Comparison of ENCODE assay signal across 14 cellular contexts in genomic region chr14:49464885-49465284, GRCh38.
DNase-seq lines count a peak whose midpoint lies in the region; ATAC-seq, FAIRE-seq and TF ChIP-seq lines count a peak whose summit lies in the region.
"Had no signal": no experiment of that assay in that cellular context is flagged by ENCODE, and none has a peak within 500 bp of the region (broad histone marks: within the 10 kb centered on the region; RNA-seq: fewer than 3 reads in every experiment).

No MANE protein-coding gene starts in this region.

- no peaks in the 10 kb centered on the region for H3K36me3 Mint-ChIP-seq in nephron progenitor cell (ENCODE audit: low read depth)
- H3K36me3 Mint-ChIP-seq: stimulated activated naive B cell treated with anti-CD40 and anti-IgM and Interleukin-4, amounts not matched to agents 10 μg/mL and 1 μg/mL and 100 μg/mL, for 72 hours had no signal

- ATAC-seq in K562: peak; percentile 84
- ATAC-seq: left colon; stimulated activated naive B cell treated with anti-CD40 and anti-IgM and Interleukin-4, amounts not matched to agents 10 μg/mL and 1 μg/mL and 100 μg/mL, for 72 hours had no signal

- no peak for TF ChIP-seq EP300 in K562 (IDR thresholded peaks at IDR 0.05; ENCODE audit: low read length)

- H3K4me3 Mint-ChIP-seq in nephron progenitor cell: no peak overlapping the region
- H3K4me3 Mint-ChIP-seq: stimulated activated naive B cell treated with anti-CD40 and anti-IgM and Interleukin-4, amounts not matched to agents 10 μg/mL and 1 μg/mL and 100 μg/mL, for 72 hours had no signal

- no peak overlapping the region for H2AFZ ChIP-seq in K562 (ENCODE audit: low read depth, low read length)
- H2AFZ ChIP-seq in osteoblast (ENCODE audit: low read length): no peak overlapping the region

- H3K36me3 ChIP-seq in K562 (ENCODE audit: control insufficient read depth, insufficient read depth, low read length) (no peaks in the 10 kb centered on the region), osteoblast (ENCODE audit: insufficient read depth, low read length) (no peaks in the 10 kb centered on the region), Peyer's patch (no peaks in the 10 kb centered on the region)
- H3K36me3 ChIP-seq: neutrophil had no signal

- H4K20me1 ChIP-seq in K562 (replicated peaks; ENCODE audit: control insufficient read depth, insufficient read depth, low read length) (no peaks in the 10 kb centered on the region), osteoblast (ENCODE audit: insufficient read depth, low read length) (no peaks in the 10 kb centered on the region)

- intact Hi-C loops in K562 (cut with micrococcal nuclease): loop anchor here (10.0 kb wide), 2 partner anchors 90 to 160 kb away; partner anchors contain the start of genes MGAT2 and RPL36AL

- H3K9me3 Mint-ChIP-seq in nephron progenitor cell: peaks cover 14% of the 10 kb centered on the region
- H3K9me3 Mint-ChIP-seq: stimulated activated naive B cell treated with anti-CD40 and anti-IgM and Interleukin-4, amounts not matched to agents 10 μg/mL and 1 μg/mL and 100 μg/mL, for 72 hours had no signal

- CTCF ChIA-PET in K562 (lab: Yijun Ruan, JAX; ENCODE audit: low intra/inter-chr PET ratio): no interaction called here

- H3K4me1 Mint-ChIP-seq in nephron progenitor cell: no peaks in the 10 kb centered on the region
- H3K4me1 Mint-ChIP-seq: stimulated activated naive B cell treated with anti-CD40 and anti-IgM and Interleukin-4, amounts not matched to agents 10 μg/mL and 1 μg/mL and 100 μg/mL, for 72 hours had no signal

- H3K4me2 ChIP-seq in K562 (ENCODE audit: insufficient read depth, low read length) (no peak overlapping the region), osteoblast (ENCODE audit: insufficient read depth, low read length) (no peak overlapping the region)

- no peak overlapping the region for H3K9ac ChIP-seq in K562 (ENCODE audit: insufficient read depth in 1 of 2, low read depth in 2 of 2, low read length in 2 of 2)

- in situ Hi-C loops in K562 (cut with MboI): no loop called here

- 0% methylated on average over 1 of the region's 1 CpG for WGBS in K562 (ENCODE audit: insufficient coverage, low coverage, missing lambda C conversion rate)

- TF ChIP-seq POLR2A in K562 (conservative IDR thresholded peaks at IDR 0.05): no peak
- no peak for TF ChIP-seq POLR2A in Peyer's patch (IDR thresholded peaks at IDR 0.05)

- H3K27me3 ChIP-seq in K562 (ENCODE audit: control insufficient read depth in 2 of 2, insufficient read depth in 2 of 2, low read length in 2 of 2) (no peaks in the 10 kb centered on the region), osteoblast (ENCODE audit: insufficient read depth, low read length) (no peaks in the 10 kb centered on the region), Peyer's patch (no peaks in the 10 kb centered on the region)
- H3K27me3 ChIP-seq: neutrophil had no signal

- TF ChIP-seq RAD21 in K562 (CRISPR knock-in tag; conservative IDR thresholded peaks at IDR 0.05 in 1 of 2, IDR thresholded peaks at IDR 0.05 in 1 of 2): no peak

- no peaks in the 10 kb centered on the region for H3K27me3 Mint-ChIP-seq in nephron progenitor cell (ENCODE audit: low read depth, poor library complexity)

- H3K9me1 ChIP-seq in K562 (ENCODE audit: control insufficient read depth, insufficient read depth, low read length): no peaks in the 10 kb centered on the region

- H3K27ac ChIP-seq in K562 (ENCODE audit: extremely low read depth, low read depth, low read length) (no peak overlapping the region), osteoblast (ENCODE audit: low read depth, low read length) (no peak overlapping the region), Peyer's patch (no peak overlapping the region)
- H3K27ac ChIP-seq: neutrophil had no signal

- H3K4me1 ChIP-seq in K562 (replicated peaks in 1 of 2; ENCODE audit: control insufficient read depth in 2 of 2, insufficient read depth in 2 of 2, low read length in 2 of 2) (no peaks in the 10 kb centered on the region), osteoblast (ENCODE audit: insufficient read depth, low read length) (no peaks in the 10 kb centered on the region), Peyer's patch (no peaks in the 10 kb centered on the region)

- no TSS peak for BruUV-seq in K562 (replicated peaks; lab: Mats Ljungman, UMichigan)

- H3K4me3 ChIP-seq in K562: no peak overlapping the region
- no peak overlapping the region for H3K4me3 ChIP-seq in osteoblast (ENCODE audit: insufficient read depth, low read length)
- no peak overlapping the region for H3K4me3 ChIP-seq in Peyer's patch

- H3K79me2 ChIP-seq in K562 (ENCODE audit: control insufficient read depth, insufficient read depth, low read length): no peaks in the 10 kb centered on the region
- no peaks in the 10 kb centered on the region for H3K79me2 ChIP-seq in osteoblast (ENCODE audit: insufficient read depth, low read length)

- no peak for FAIRE-seq in K562 (lab: Jason Lieb, UNC)

- DNase-seq in GM10266 (ENCODE audit: extremely low spot score): no peak
- DNase-seq in K562 (ENCODE audit: extremely low read depth in 1 of 4, low spot score in 3 of 4): peak in 2 of 4 experiments; percentile 8 to 16
- DNase-seq in nephron progenitor cell: peak; percentile 8
- no peak for DNase-seq in osteoblast (ENCODE audit: insufficient read length, low spot score, missing footprints)
- no peak for DNase-seq in NCI-H1105 (lab: John Stamatoyannopoulos, UW)
- no peak for DNase-seq in Peyer's patch
- DNase-seq: activated T-cell treated with anti-CD3 and anti-CD28 coated beads, Interleukin-2, amount 50 U/mL, for 48 hours; cerebellar nuclear complex; left colon; NCI-H2171 treated with DMSO at 0.1 percent for 48 hours; SIG-M5; stimulated activated naive B cell treated with anti-CD40 and anti-IgM and Interleukin-4, amounts not matched to agents 10 μg/mL and 1 μg/mL and 100 μg/mL, for 72 hours had no signal

- TF ChIP-seq CTCF in GM10266 (IDR thresholded peaks at IDR 0.05; ENCODE audit: control insufficient read depth, insufficient read depth, low read depth, missing control alignments): peak; percentile 12
- TF ChIP-seq CTCF in LNCAP (IDR thresholded peaks at IDR 0.05): peak; percentile 17; the same call in 1 of the 2 replicates
- TF ChIP-seq CTCF in K562 (IDR thresholded peaks at IDR 0.05 in 2 of 3, conservative IDR thresholded peaks at IDR 0.05 in 1 of 3; ENCODE audit: insufficient read depth in 2 of 3, low read depth in 1 of 3, low read length in 3 of 3): peak; percentile 15 to 29 (median 27); a peak in 3 of 6 replicates
- peak; percentile 36 for TF ChIP-seq CTCF in nephron progenitor cell (IDR thresholded peaks at IDR 0.05)
- TF ChIP-seq CTCF in osteoblast (IDR thresholded peaks at IDR 0.05; ENCODE audit: extremely low read depth, low read depth, low read length): no peak
- no peak for TF ChIP-seq CTCF in Peyer's patch (IDR thresholded peaks at IDR 0.05)

- POLR2A ChIA-PET in K562 (lab: Yijun Ruan, JAX): no interaction called here

- H3K9me3 ChIP-seq in K562 (replicated peaks; ENCODE audit: control insufficient read depth, insufficient read depth, low read depth, low read length) (no peaks in the 10 kb centered on the region), osteoblast (ENCODE audit: low read depth, low read length) (no peaks in the 10 kb centered on the region), Peyer's patch (no peaks in the 10 kb centered on the region)
- H3K9me3 ChIP-seq: neutrophil had no signal

- no peak overlapping the region for H3K27ac Mint-ChIP-seq in nephron progenitor cell
- H3K27ac Mint-ChIP-seq: stimulated activated naive B cell treated with anti-CD40 and anti-IgM and Interleukin-4, amounts not matched to agents 10 μg/mL and 1 μg/mL and 100 μg/mL, for 72 hours had no signal

TF ChIP-seq in K562, 482 proteins besides CTCF, POLR2A, EP300 and RAD21:
- no peak for TF ChIP-seq TGIF2 (CRISPR knock-in tag; IDR thresholded peaks at IDR 0.05)
- no peak for TF ChIP-seq ZKSCAN8 (CRISPR knock-in tag; IDR thresholded peaks at IDR 0.05)
- no peak for TF ChIP-seq NFXL1 (CRISPR knock-in tag; IDR thresholded peaks at IDR 0.05)
- TF ChIP-seq TFE3 (CRISPR knock-in tag; IDR thresholded peaks at IDR 0.05): no peak
- no peak for TF ChIP-seq ZNF707 (CRISPR knock-in tag; conservative IDR thresholded peaks at IDR 0.05)

Comparison
In these comparisons a context has a peak if more than half of its experiments do, and no peak if none do; other contexts are left out.
1. CTCF ChIP-seq: peak in GM10266 (single experiment), LNCAP (single experiment), K562 (3 of 3) and nephron progenitor cell (single experiment); none in osteoblast (single experiment) and Peyer's patch (0 of 6).